In the genomic region with DNA sequence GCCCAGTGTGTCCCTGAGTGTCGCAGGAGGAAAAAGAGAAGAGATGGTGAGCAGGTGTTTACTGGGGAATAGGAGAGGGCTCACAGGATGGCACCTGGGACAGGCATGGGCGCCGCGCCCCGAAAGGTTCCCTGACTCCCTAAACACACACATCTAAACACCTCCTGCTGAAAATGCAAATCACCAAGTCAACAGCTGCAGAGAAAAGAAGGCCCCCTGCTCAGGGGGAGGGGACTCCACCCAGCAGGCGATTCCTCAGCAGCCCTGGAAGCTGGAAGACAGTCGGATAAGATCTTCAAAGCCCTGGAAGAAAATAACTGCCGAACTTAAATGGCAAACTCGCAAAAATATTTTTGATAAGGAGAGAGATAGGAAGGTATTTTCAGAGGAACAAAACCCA, we compare ENCODE assay signal across 28 cellular contexts.
DNase-seq lines count a peak whose midpoint lies in the region; ATAC-seq and TF ChIP-seq lines count a peak whose summit lies in the region.
"Had no signal": no experiment of that assay in that cellular context is flagged by ENCODE, and none has a peak within 500 bp of the region (broad histone marks: within the 10 kb centered on the region; RNA-seq: fewer than 3 reads in every experiment).

No MANE protein-coding gene starts in this region.

- DNase-seq in NCI-H524 (lab: John Stamatoyannopoulos, UW) (peak; percentile 17 to 63), glutamatergic neuron (no peak), neural progenitor cell (ENCODE audit: low spot score) (peak; percentile 60), EL (no peak), cerebellar cortex (ENCODE audit: low spot score) (no peak), cerebellum (ENCODE audit: low spot score) (no peak)
- DNase-seq: activated CD4-positive, CD25-positive, alpha-beta regulatory T cell treated with anti-CD3 and anti-CD28 coated beads, Interleukin-2, amount 50 U/mL, for 72 hours; activated CD8-positive, alpha-beta T cell treated with anti-CD3 and anti-CD28 coated beads, Interleukin-2, amount 10 ng/mL, durations not matched to agents 7 days and 5 days; activated naive CD4-positive, alpha-beta T cell treated with anti-CD3 and anti-CD28 coated beads, Interleukin-2, amount 50 U/mL, for 16 hours; activated T-cell treated with anti-CD3 and anti-CD28 coated beads, Interleukin-2, amount 50 U/mL, for 48 hours; CD4-positive, alpha-beta memory T cell; cerebellar nuclear complex; DMS153; effector memory CD4-positive, alpha-beta T cell; esophagus squamous epithelium; left ventricle myocardium superior; mucosa of descending colon; NCI-H1417 treated with DMSO at 0.1 percent for 48 hours; spleen; stimulated activated CD4-positive, alpha-beta T cell treated with anti-CD3 and anti-CD28 coated beads, Interleukin-4, amount 100 ng/mL, for 4 hours; stomach had no signal

- H3K27me3 Mint-ChIP-seq in glutamatergic neuron (ENCODE audit: unreplicated experiment) (peaks cover 6% of the 10 kb centered on the region), neural progenitor cell (ENCODE audit: insufficient read depth, low read depth) (peaks cover 12% of the 10 kb centered on the region)

- H4K20me1 ChIP-seq in neural progenitor cell (ENCODE audit: low read depth): no peaks in the 10 kb centered on the region

- peaks cover 23% of the 10 kb centered on the region for H3K4me1 ChIP-seq in HUES48 (ENCODE audit: control insufficient read depth, insufficient read depth, low read length)
- H3K4me1 ChIP-seq in neural progenitor cell: peaks cover 29% of the 10 kb centered on the region
- H3K4me1 ChIP-seq: ascending aorta, esophagus squamous epithelium, gastroesophageal sphincter, HAP-1, spleen, stomach, upper lobe of right lung had no signal

- TF ChIP-seq CTCF in glutamatergic neuron (IDR thresholded peaks at IDR 0.05; ENCODE audit: partially characterized antibody, unreplicated experiment): no peak
- TF ChIP-seq CTCF in neural progenitor cell (IDR thresholded peaks at IDR 0.05): no peak

- H3K4me3 Mint-ChIP-seq in glutamatergic neuron (ENCODE audit: unreplicated experiment): peak overlapping the region; percentile 50
- peak overlapping the region; percentile 71 for H3K4me3 Mint-ChIP-seq in neural progenitor cell
- H3K4me3 Mint-ChIP-seq: activated CD8-positive, alpha-beta T cell treated with anti-CD3 and anti-CD28 coated beads, Interleukin-2, amount 10 ng/mL, durations not matched to agents 7 days and 5 days; CD4-positive, alpha-beta memory T cell had no signal

- H3K27me3 ChIP-seq in HUES48 (ENCODE audit: control insufficient read depth, insufficient read depth, low read length) (peaks cover 46% of the 10 kb centered on the region), neural progenitor cell (peaks cover 9% of the 10 kb centered on the region)
- H3K27me3 ChIP-seq: ascending aorta had no signal

- H2AFZ ChIP-seq in neural progenitor cell (replicated peaks): peak overlapping the region; percentile 20

- no peaks in the 10 kb centered on the region for H3K79me2 ChIP-seq in neural progenitor cell (ENCODE audit: low read depth)

- H3K9ac ChIP-seq in HUES48 (ENCODE audit: low read depth, low read length) (no peak overlapping the region), neural progenitor cell (no peak overlapping the region)

- no peaks in the 10 kb centered on the region for H3K9me3 ChIP-seq in HUES48 (ENCODE audit: control insufficient read depth, insufficient read depth, low read length)
- no peaks in the 10 kb centered on the region for H3K9me3 ChIP-seq in neural progenitor cell (ENCODE audit: low read depth)
- H3K9me3 ChIP-seq: ascending aorta, esophagus squamous epithelium, gastroesophageal sphincter, HAP-1, mucosa of descending colon, neutrophil, spleen, upper lobe of right lung had no signal

- no peaks in the 10 kb centered on the region for H3K4me1 Mint-ChIP-seq in glutamatergic neuron (ENCODE audit: low read depth, unreplicated experiment)
- peaks cover 29% of the 10 kb centered on the region for H3K4me1 Mint-ChIP-seq in neural progenitor cell

- H3K27ac ChIP-seq in HUES48 (ENCODE audit: low read depth, low read length) (peak overlapping the region; percentile 42), neural progenitor cell (no peak overlapping the region)
- H3K27ac ChIP-seq: ascending aorta, esophagus squamous epithelium, gastroesophageal sphincter, neutrophil, spleen, stomach, upper lobe of right lung had no signal

- peaks cover 22% of the 10 kb centered on the region for H3F3A ChIP-seq in neural progenitor cell (ENCODE audit: low read depth)

- H3K9me3 Mint-ChIP-seq in glutamatergic neuron (ENCODE audit: unreplicated experiment) (peaks cover 25% of the 10 kb centered on the region), neural progenitor cell (no peaks in the 10 kb centered on the region)
- H3K9me3 Mint-ChIP-seq: CD4-positive, alpha-beta memory T cell had no signal

- peak overlapping the region; percentile 69 for H3K4me2 ChIP-seq in neural progenitor cell

- H3K36me3 Mint-ChIP-seq in glutamatergic neuron (ENCODE audit: unreplicated experiment) (peaks cover 30% of the 10 kb centered on the region), neural progenitor cell (no peaks in the 10 kb centered on the region)
- H3K36me3 Mint-ChIP-seq: CD4-positive, alpha-beta memory T cell had no signal

- peak overlapping the region; percentile 49 for H3K4me3 ChIP-seq in HUES48 (ENCODE audit: low read depth, low read length)
- peak overlapping the region; percentile 32 for H3K4me3 ChIP-seq in neural progenitor cell
- H3K4me3 ChIP-seq: ascending aorta, esophagus squamous epithelium, gastroesophageal sphincter, HAP-1, mucosa of descending colon, spleen, stomach, upper lobe of right lung had no signal

- ATAC-seq in GM18861 (IDR thresholded peaks at IDR 0.05; ENCODE audit: unreplicated experiment): no peak
- ATAC-seq: activated CD8-positive, alpha-beta T cell treated with anti-CD3 and anti-CD28 coated beads, Interleukin-2, amount 10 ng/mL, durations not matched to agents 7 days and 5 days; gastroesophageal sphincter; left ventricle myocardium superior; mucosa of descending colon; upper lobe of right lung had no signal

- H3K27ac Mint-ChIP-seq in glutamatergic neuron (ENCODE audit: unreplicated experiment) (no peak overlapping the region), neural progenitor cell (no peak overlapping the region)
- H3K27ac Mint-ChIP-seq: activated CD8-positive, alpha-beta T cell treated with anti-CD3 and anti-CD28 coated beads, Interleukin-2, amount 10 ng/mL, durations not matched to agents 7 days and 5 days; CD4-positive, alpha-beta memory T cell had no signal

- H3K36me3 ChIP-seq in HUES48 (ENCODE audit: control insufficient read depth, insufficient read depth, low read length) (no peaks in the 10 kb centered on the region), neural progenitor cell (no peaks in the 10 kb centered on the region)
- H3K36me3 ChIP-seq: ascending aorta, esophagus squamous epithelium, gastroesophageal sphincter, HAP-1, neutrophil, spleen, stomach, upper lobe of right lung had no signal

Comparison
In these comparisons a context has a peak if more than half of its experiments do, and no peak if none do; other contexts are left out.
1. DNase-seq: peak in NCI-H524 (2 of 2) and neural progenitor cell (single experiment); none in glutamatergic neuron (single experiment), EL (single experiment), cerebellar cortex (single experiment) and cerebellum (single experiment).